In genomic region chrX:152637649-152638442, GRCh38 we compare ENCODE assay signal across 9 cellular contexts. TPM values are rescaled to one million over a fixed set of nuclear protein-coding genes. Genes with fewer than 3 reads are reported as not detected.
A peak's percentile ranks its signal among the peaks of the same experiment; 100 is the strongest.
DNase-seq lines count a peak whose midpoint lies in the region; ATAC-seq and TF ChIP-seq lines count a peak whose summit lies in the region.
"Had no signal": no experiment of that assay in that cellular context is flagged by ENCODE, and none has a peak within 500 bp of the region (broad histone marks: within the 10 kb centered on the region; RNA-seq: fewer than 3 reads in every experiment).

Gene GABRQ (plus strand): TSS chrX:152637895. CDS start chrX:152638203, 308 bp downstream.

- H3K36me3 Mint-ChIP-seq in activated CD4-positive, alpha-beta T cell treated with anti-CD3 and anti-CD28 coated beads for 36 hours (ENCODE audit: low read depth), result no peaks in the 10 kb centered on the region
- H3K36me3 Mint-ChIP-seq in activated CD4-positive, alpha-beta T cell treated with anti-CD3 and anti-CD28 coated beads, Interleukin-2, amount 10 ng/mL, durations not matched to agents 7 days and 5 days (ENCODE audit: low read depth), result no peaks in the 10 kb centered on the region
- peaks cover 1% of the 10 kb centered on the region for H3K36me3 Mint-ChIP-seq in endodermal cell (ENCODE audit: low read depth)

- H3K9me3 Mint-ChIP-seq in activated CD4-positive, alpha-beta T cell treated with anti-CD3 and anti-CD28 coated beads for 36 hours (ENCODE audit: low read depth), result no peaks in the 10 kb centered on the region
- no peaks in the 10 kb centered on the region for H3K9me3 Mint-ChIP-seq in activated CD4-positive, alpha-beta T cell treated with anti-CD3 and anti-CD28 coated beads, Interleukin-2, amount 10 ng/mL, durations not matched to agents 7 days and 5 days
- H3K9me3 Mint-ChIP-seq in endodermal cell, result peaks cover 45% of the 10 kb centered on the region

- no peaks in the 10 kb centered on the region for H3K4me1 ChIP-seq in endodermal cell (ENCODE audit: control insufficient read depth, insufficient read depth, low read length)
- no peaks in the 10 kb centered on the region for H3K4me1 ChIP-seq in parathyroid adenoma

- no peak within 1 kb of the TSS for H2AFZ ChIP-seq in parathyroid adenoma

- H3K27ac Mint-ChIP-seq in activated CD4-positive, alpha-beta T cell treated with anti-CD3 and anti-CD28 coated beads for 36 hours, result no peak within 1 kb of the TSS
- no peak within 1 kb of the TSS for H3K27ac Mint-ChIP-seq in activated CD4-positive, alpha-beta T cell treated with anti-CD3 and anti-CD28 coated beads, Interleukin-2, amount 10 ng/mL, durations not matched to agents 7 days and 5 days
- no peak within 1 kb of the TSS for H3K27ac Mint-ChIP-seq in endodermal cell

- intact Hi-C loops in activated CD4-positive, alpha-beta T cell treated with anti-CD3 and anti-CD28 coated beads for 36 hours (cut with DNase I, micrococcal nuclease), result loop anchor here in 1 of 2 experiments (10.0 kb wide), 2 partner anchors 287 to 1483 kb away; no protein-coding TSS in a partner anchor

- H3K9me3 ChIP-seq in endodermal cell (ENCODE audit: control insufficient read depth, low read length) (no peaks in the 10 kb centered on the region), parathyroid adenoma (ENCODE audit: control insufficient read depth, low read length) (no peaks in the 10 kb centered on the region)
- H3K9me3 ChIP-seq: heart left ventricle had no signal

- peaks cover 2% of the 10 kb centered on the region for H3K4me1 Mint-ChIP-seq in activated CD4-positive, alpha-beta T cell treated with anti-CD3 and anti-CD28 coated beads for 36 hours
- H3K4me1 Mint-ChIP-seq in activated CD4-positive, alpha-beta T cell treated with anti-CD3 and anti-CD28 coated beads, Interleukin-2, amount 10 ng/mL, durations not matched to agents 7 days and 5 days, result no peaks in the 10 kb centered on the region
- H3K4me1 Mint-ChIP-seq in endodermal cell, result no peaks in the 10 kb centered on the region

- no peak within 1 kb of the TSS for H3K9ac ChIP-seq in endodermal cell (ENCODE audit: extremely low read depth, low read length, poor library complexity, severe bottlenecking)
- no peak within 1 kb of the TSS for H3K9ac ChIP-seq in parathyroid adenoma

- H3K27ac ChIP-seq in endodermal cell (ENCODE audit: low read depth, low read length) (no peak within 1 kb of the TSS), parathyroid adenoma (no peak within 1 kb of the TSS)
- H3K27ac ChIP-seq: heart left ventricle had no signal

- H3K36me3 ChIP-seq in endodermal cell (ENCODE audit: control insufficient read depth, insufficient read depth, low read length) (no peaks in the 10 kb centered on the region), parathyroid adenoma (ENCODE audit: control insufficient read depth, insufficient read depth, low read length) (no peaks in the 10 kb centered on the region)
- H3K36me3 ChIP-seq: heart left ventricle had no signal

- WGBS in endodermal cell (ENCODE audit: insufficient coverage in 1 of 2, insufficient read length in 1 of 2), 2 experiments, result 2% methylated on average over 61 of the region's 64 CpGs; no CpG with 5 or more reads in 1 of the 2 experiments

- peak within 1 kb of the TSS; percentile 17 for H3K4me2 ChIP-seq in parathyroid adenoma (ENCODE audit: low read length)

- no peaks in the 10 kb centered on the region for H3K79me2 ChIP-seq in parathyroid adenoma

- CTCF ChIA-PET in activated CD4-positive, alpha-beta T cell treated with anti-CD3 and anti-CD28 coated beads for 36 hours (lab: Charles Lee), result no interaction called here
- CTCF ChIA-PET in activated CD4-positive, alpha-beta T cell treated with anti-CD3 and anti-CD28 coated beads, Interleukin-2, amount 10 ng/mL, durations not matched to agents 7 days and 5 days (lab: Charles Lee), result no interaction called here

- H3K27me3 ChIP-seq in endodermal cell (ENCODE audit: control insufficient read depth, insufficient read depth, low read length, poor library complexity, severe bottlenecking) (peaks cover 24% of the 10 kb centered on the region), parathyroid adenoma (ENCODE audit: control insufficient read depth, insufficient read depth, low read length) (no peaks in the 10 kb centered on the region)

- TF ChIP-seq CTCF in endodermal cell (conservative IDR thresholded peaks at IDR 0.05) (no peak), parathyroid adenoma (IDR thresholded peaks at IDR 0.05) (no peak)

- ATAC-seq in activated CD4-positive, alpha-beta T cell treated with anti-CD3 and anti-CD28 coated beads for 36 hours, result peak; percentile 44
- ATAC-seq in HG02840 (IDR thresholded peaks at IDR 0.05; ENCODE audit: low FRiP score, unreplicated experiment) (no peak), HG03378 (IDR thresholded peaks at IDR 0.05; ENCODE audit: unreplicated experiment) (no peak), GM21529 (IDR thresholded peaks at IDR 0.05; ENCODE audit: unreplicated experiment) (no peak)

- DNase-seq in activated CD4-positive, alpha-beta T cell treated with anti-CD3 and anti-CD28 coated beads for 36 hours, result peak; percentile 48
- DNase-seq in activated CD4-positive, alpha-beta T cell treated with anti-CD3 and anti-CD28 coated beads, Interleukin-2, amount 10 ng/mL, durations not matched to agents 7 days and 5 days, result no peak
- DNase-seq in NCI-H524 (lab: John Stamatoyannopoulos, UW) (peak; percentile 63 to 81), endodermal cell (peak; percentile 94)

- H3K27me3 Mint-ChIP-seq in activated CD4-positive, alpha-beta T cell treated with anti-CD3 and anti-CD28 coated beads for 36 hours, result peaks cover 25% of the 10 kb centered on the region
- H3K27me3 Mint-ChIP-seq in activated CD4-positive, alpha-beta T cell treated with anti-CD3 and anti-CD28 coated beads, Interleukin-2, amount 10 ng/mL, durations not matched to agents 7 days and 5 days, result peaks cover 32% of the 10 kb centered on the region
- H3K27me3 Mint-ChIP-seq in endodermal cell (ENCODE audit: insufficient read depth), result peaks cover 33% of the 10 kb centered on the region

- H3K4me3 ChIP-seq in endodermal cell (ENCODE audit: low read length), result peak within 1 kb of the TSS; percentile 68
- H3K4me3 ChIP-seq in parathyroid adenoma (ENCODE audit: low read depth, low read length), result no peak within 1 kb of the TSS

- POLR2A ChIA-PET in activated CD4-positive, alpha-beta T cell treated with anti-CD3 and anti-CD28 coated beads for 36 hours (lab: Charles Lee), result no interaction called here
- POLR2A ChIA-PET in activated CD4-positive, alpha-beta T cell treated with anti-CD3 and anti-CD28 coated beads, Interleukin-2, amount 10 ng/mL, durations not matched to agents 7 days and 5 days (lab: Charles Lee), result no interaction called here

- H3K4me3 Mint-ChIP-seq in activated CD4-positive, alpha-beta T cell treated with anti-CD3 and anti-CD28 coated beads for 36 hours, result no peak within 1 kb of the TSS
- H3K4me3 Mint-ChIP-seq in activated CD4-positive, alpha-beta T cell treated with anti-CD3 and anti-CD28 coated beads, Interleukin-2, amount 10 ng/mL, durations not matched to agents 7 days and 5 days, result no peak within 1 kb of the TSS
- peak within 1 kb of the TSS; percentile 65 for H3K4me3 Mint-ChIP-seq in endodermal cell

RNA-seq across cellular contexts. Expression of gene GABRQ, which starts in this region (rescaled TPM):
- total RNA-seq in activated CD4-positive, alpha-beta T cell treated with anti-CD3 and anti-CD28 coated beads for 36 hours, result under 1 TPM in 1 of 2 experiments, not detected in 1; 0.02 TPM
- not detected for total RNA-seq in activated CD4-positive, alpha-beta T cell treated with anti-CD3 and anti-CD28 coated beads, Interleukin-2, amount 10 ng/mL, durations not matched to agents 7 days and 5 days
- total RNA-seq in endodermal cell, result 1 to 10 TPM; 1.7 TPM
- 1.7 TPM for polyA plus RNA-seq in endodermal cell (2013, experiment 1 of 2)
- polyA plus RNA-seq in endodermal cell (2013, experiment 2 of 2), result 1.4 TPM
- polyA plus RNA-seq: heart left ventricle had no signal

Comparison
In these comparisons a context has a peak if more than half of its experiments do, and no peak if none do; other contexts are left out.
1. Peak in DNase-seq and ATAC-seq in activated CD4-positive, alpha-beta T cell treated with anti-CD3 and anti-CD28 coated beads for 36 hours; RNA of the gene not detected or under 1 TPM.